In the genomic region with DNA sequence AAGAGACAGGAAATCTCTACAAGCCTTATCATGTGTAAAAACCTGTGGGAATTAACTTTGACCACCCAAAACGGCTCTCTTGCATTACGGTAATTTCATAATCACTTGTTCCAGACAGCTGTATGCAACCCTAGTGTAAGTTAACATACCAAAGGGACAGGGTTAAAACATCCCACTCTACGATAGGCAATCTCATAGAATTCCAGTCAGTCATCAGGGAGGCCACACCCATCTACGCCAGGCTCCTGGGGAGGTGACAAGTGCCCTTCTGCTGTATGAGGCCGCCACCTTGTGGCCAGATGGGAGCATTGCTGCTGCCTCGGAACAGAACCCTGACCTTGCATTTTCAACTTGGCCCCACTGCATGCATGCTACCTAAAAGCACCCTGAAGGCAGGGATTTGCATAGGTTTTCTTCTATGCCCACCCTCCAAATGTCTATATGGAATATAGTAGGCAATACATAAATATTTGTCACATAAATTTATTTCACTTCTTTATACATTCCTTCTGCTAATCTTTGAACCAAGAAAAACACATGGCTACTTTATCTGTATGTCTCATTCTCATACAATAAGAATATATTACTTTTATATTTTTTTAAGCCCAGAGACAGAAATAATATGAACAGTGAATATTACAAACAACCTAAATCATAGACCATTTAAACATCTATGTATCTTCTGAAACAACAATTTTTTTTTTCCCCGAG, we compare ENCODE assay signal across 1 cellular context.
TF ChIP-seq lines count a peak whose summit lies in the region.

No MANE protein-coding gene starts in this region.

TF ChIP-seq in HepG2, 621 proteins besides CTCF, POLR2A, EP300 and RAD21 (continued from another document and continues in another):
- TF ChIP-seq, protein P1, sequence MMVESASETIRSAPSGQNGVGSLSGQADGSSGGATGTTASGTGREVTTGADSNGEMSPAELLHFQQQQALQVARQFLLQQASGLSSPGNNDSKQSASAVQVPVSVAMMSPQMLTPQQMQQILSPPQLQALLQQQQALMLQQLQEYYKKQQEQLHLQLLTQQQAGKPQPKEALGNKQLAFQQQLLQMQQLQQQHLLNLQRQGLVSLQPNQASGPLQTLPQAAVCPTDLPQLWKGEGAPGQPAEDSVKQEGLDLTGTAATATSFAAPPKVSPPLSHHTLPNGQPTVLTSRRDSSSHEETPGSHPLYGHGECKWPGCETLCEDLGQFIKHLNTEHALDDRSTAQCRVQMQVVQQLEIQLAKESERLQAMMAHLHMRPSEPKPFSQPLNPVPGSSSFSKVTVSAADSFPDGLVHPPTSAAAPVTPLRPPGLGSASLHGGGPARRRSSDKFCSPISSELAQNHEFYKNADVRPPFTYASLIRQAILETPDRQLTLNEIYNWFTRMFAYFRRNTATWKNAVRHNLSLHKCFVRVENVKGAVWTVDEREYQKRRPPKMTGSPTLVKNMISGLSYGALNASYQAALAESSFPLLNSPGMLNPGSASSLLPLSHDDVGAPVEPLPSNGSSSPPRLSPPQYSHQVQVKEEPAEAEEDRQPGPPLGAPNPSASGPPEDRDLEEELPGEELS (CRISPR knock-in tag; IDR thresholded peaks at IDR 0.05): 0 out of 2 replicates have a peak, but pooled peaks have one; percentile 22
- TF ChIP-seq PTBP1 (IDR thresholded peaks at IDR 0.05; ENCODE audit: low read depth, low read length, poor library complexity, severe bottlenecking) (no peak), SUZ12 (IDR thresholded peaks at IDR 0.05; ENCODE audit: low read depth, low read length) (no peak), DMAP1 (CRISPR knock-in tag; IDR thresholded peaks at IDR 0.05) (peak; percentile 55; the same call in 1 of the 2 replicates), FOXP1 (IDR thresholded peaks at IDR 0.05) (no peak), FOXP1 (CRISPR knock-in tag; IDR thresholded peaks at IDR 0.05) (0 out of 2 replicates have a peak, but pooled peaks have one; percentile 7), SNAI1 (CRISPR knock-in tag; IDR thresholded peaks at IDR 0.05; ENCODE audit: borderline replicate concordance) (no peak), ZKSCAN1 (IDR thresholded peaks at IDR 0.05; ENCODE audit: low read length) (no peak), EED (CRISPR knock-in tag; IDR thresholded peaks at IDR 0.05) (no peak), STAG1 (CRISPR knock-in tag; IDR thresholded peaks at IDR 0.05) (peak; percentile 100), POGZ (CRISPR knock-in tag; IDR thresholded peaks at IDR 0.05) (no peak), ZNF790 (CRISPR knock-in tag; IDR thresholded peaks at IDR 0.05; ENCODE audit: borderline replicate concordance) (no peak), ZNF556 (CRISPR knock-in tag; IDR thresholded peaks at IDR 0.05; ENCODE audit: borderline replicate concordance) (no peak), KDM2A (CRISPR knock-in tag; IDR thresholded peaks at IDR 0.05; ENCODE audit: borderline replicate concordance, low read depth) (peak; percentile 84), SYNCRIP (IDR thresholded peaks at IDR 0.05; ENCODE audit: insufficient read depth, low read depth, low read length) (no peak), SP140L (CRISPR knock-in tag; IDR thresholded peaks at IDR 0.05; ENCODE audit: borderline replicate concordance) (no peak), ZNF614 (CRISPR knock-in tag; IDR thresholded peaks at IDR 0.05; ENCODE audit: borderline replicate concordance) (peak; percentile 44; the same call in 1 of the 2 replicates), ZNF792 (CRISPR knock-in tag; IDR thresholded peaks at IDR 0.05) (peak; percentile 57; the same call in 1 of the 2 replicates), CAMTA2 (CRISPR knock-in tag; IDR thresholded peaks at IDR 0.05; ENCODE audit: borderline replicate concordance) (no peak), RFXANK (CRISPR knock-in tag; IDR thresholded peaks at IDR 0.05) (no peak), GABPB1 (CRISPR knock-in tag; IDR thresholded peaks at IDR 0.05) (peak; percentile 27; the same call in 1 of the 2 replicates), TCF7L2 (IDR thresholded peaks at IDR 0.05; ENCODE audit: low read depth, low read length) (no peak), POLR2G (IDR thresholded peaks at IDR 0.05; ENCODE audit: low read depth, low read length) (no peak), ZNF564 (CRISPR knock-in tag; IDR thresholded peaks at IDR 0.05) (no peak), KMT2B (CRISPR knock-in tag; IDR thresholded peaks at IDR 0.05) (0 out of 2 replicates have a peak, but pooled peaks have one; percentile 24), ZEB1 (IDR thresholded peaks at IDR 0.05; ENCODE audit: insufficient replicate concordance, low read depth) (no peak), ZMYM4 (CRISPR knock-in tag; IDR thresholded peaks at IDR 0.05) (peak; percentile 70), ZNF550 (CRISPR knock-in tag; IDR thresholded peaks at IDR 0.05; ENCODE audit: borderline replicate concordance) (no peak), IRF2 (CRISPR knock-in tag; IDR thresholded peaks at IDR 0.05) (0 out of 2 replicates have a peak, but pooled peaks have one; percentile 39), MXI1 (IDR thresholded peaks at IDR 0.05; ENCODE audit: borderline replicate concordance, low read depth, low read length) (peak; percentile 65; the same call in 1 of the 3 replicates), ZFYVE20 (CRISPR knock-in tag; IDR thresholded peaks at IDR 0.05; ENCODE audit: borderline replicate concordance, low read depth) (no peak), FOXM1 (CRISPR knock-in tag; IDR thresholded peaks at IDR 0.05) (no peak), MIXL1 (CRISPR knock-in tag; IDR thresholded peaks at IDR 0.05) (peak; percentile 47; the same call in 1 of the 2 replicates)
- TF ChIP-seq, protein P2, sequence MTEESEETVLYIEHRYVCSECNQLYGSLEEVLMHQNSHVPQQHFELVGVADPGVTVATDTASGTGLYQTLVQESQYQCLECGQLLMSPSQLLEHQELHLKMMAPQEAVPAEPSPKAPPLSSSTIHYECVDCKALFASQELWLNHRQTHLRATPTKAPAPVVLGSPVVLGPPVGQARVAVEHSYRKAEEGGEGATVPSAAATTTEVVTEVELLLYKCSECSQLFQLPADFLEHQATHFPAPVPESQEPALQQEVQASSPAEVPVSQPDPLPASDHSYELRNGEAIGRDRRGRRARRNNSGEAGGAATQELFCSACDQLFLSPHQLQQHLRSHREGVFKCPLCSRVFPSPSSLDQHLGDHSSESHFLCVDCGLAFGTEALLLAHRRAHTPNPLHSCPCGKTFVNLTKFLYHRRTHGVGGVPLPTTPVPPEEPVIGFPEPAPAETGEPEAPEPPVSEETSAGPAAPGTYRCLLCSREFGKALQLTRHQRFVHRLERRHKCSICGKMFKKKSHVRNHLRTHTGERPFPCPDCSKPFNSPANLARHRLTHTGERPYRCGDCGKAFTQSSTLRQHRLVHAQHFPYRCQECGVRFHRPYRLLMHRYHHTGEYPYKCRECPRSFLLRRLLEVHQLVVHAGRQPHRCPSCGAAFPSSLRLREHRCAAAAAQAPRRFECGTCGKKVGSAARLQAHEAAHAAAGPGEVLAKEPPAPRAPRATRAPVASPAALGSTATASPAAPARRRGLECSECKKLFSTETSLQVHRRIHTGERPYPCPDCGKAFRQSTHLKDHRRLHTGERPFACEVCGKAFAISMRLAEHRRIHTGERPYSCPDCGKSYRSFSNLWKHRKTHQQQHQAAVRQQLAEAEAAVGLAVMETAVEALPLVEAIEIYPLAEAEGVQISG (CRISPR knock-in tag; IDR thresholded peaks at IDR 0.05): peak; percentile 44; the same call in 1 of the 2 replicates
- TF ChIP-seq, protein P3, sequence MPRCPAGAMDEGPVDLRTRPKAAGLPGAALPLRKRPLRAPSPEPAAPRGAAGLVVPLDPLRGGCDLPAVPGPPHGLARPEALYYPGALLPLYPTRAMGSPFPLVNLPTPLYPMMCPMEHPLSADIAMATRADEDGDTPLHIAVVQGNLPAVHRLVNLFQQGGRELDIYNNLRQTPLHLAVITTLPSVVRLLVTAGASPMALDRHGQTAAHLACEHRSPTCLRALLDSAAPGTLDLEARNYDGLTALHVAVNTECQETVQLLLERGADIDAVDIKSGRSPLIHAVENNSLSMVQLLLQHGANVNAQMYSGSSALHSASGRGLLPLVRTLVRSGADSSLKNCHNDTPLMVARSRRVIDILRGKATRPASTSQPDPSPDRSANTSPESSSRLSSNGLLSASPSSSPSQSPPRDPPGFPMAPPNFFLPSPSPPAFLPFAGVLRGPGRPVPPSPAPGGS (CRISPR knock-in tag; IDR thresholded peaks at IDR 0.05): no peak
- TF ChIP-seq, protein P4, sequence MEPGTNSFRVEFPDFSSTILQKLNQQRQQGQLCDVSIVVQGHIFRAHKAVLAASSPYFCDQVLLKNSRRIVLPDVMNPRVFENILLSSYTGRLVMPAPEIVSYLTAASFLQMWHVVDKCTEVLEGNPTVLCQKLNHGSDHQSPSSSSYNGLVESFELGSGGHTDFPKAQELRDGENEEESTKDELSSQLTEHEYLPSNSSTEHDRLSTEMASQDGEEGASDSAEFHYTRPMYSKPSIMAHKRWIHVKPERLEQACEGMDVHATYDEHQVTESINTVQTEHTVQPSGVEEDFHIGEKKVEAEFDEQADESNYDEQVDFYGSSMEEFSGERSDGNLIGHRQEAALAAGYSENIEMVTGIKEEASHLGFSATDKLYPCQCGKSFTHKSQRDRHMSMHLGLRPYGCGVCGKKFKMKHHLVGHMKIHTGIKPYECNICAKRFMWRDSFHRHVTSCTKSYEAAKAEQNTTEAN (CRISPR knock-in tag; conservative IDR thresholded peaks at IDR 0.05): 0 out of 2 replicates have a peak, but pooled peaks have one; percentile 21
- TF ChIP-seq, protein P5, sequence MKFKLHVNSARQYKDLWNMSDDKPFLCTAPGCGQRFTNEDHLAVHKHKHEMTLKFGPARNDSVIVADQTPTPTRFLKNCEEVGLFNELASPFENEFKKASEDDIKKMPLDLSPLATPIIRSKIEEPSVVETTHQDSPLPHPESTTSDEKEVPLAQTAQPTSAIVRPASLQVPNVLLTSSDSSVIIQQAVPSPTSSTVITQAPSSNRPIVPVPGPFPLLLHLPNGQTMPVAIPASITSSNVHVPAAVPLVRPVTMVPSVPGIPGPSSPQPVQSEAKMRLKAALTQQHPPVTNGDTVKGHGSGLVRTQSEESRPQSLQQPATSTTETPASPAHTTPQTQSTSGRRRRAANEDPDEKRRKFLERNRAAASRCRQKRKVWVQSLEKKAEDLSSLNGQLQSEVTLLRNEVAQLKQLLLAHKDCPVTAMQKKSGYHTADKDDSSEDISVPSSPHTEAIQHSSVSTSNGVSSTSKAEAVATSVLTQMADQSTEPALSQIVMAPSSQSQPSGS (CRISPR knock-in tag; IDR thresholded peaks at IDR 0.05): peak; percentile 70; the same call in 1 of the 2 replicates
- TF ChIP-seq, protein P6, sequence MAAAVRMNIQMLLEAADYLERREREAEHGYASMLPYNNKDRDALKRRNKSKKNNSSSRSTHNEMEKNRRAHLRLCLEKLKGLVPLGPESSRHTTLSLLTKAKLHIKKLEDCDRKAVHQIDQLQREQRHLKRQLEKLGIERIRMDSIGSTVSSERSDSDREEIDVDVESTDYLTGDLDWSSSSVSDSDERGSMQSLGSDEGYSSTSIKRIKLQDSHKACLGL (CRISPR knock-in tag; IDR thresholded peaks at IDR 0.05): no peak
- TF ChIP-seq, protein P7, sequence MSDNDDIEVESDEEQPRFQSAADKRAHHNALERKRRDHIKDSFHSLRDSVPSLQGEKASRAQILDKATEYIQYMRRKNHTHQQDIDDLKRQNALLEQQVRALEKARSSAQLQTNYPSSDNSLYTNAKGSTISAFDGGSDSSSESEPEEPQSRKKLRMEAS (IDR thresholded peaks at IDR 0.05): peak; percentile 20; the same call in 1 of the 2 replicates
- TF ChIP-seq, protein P8, sequence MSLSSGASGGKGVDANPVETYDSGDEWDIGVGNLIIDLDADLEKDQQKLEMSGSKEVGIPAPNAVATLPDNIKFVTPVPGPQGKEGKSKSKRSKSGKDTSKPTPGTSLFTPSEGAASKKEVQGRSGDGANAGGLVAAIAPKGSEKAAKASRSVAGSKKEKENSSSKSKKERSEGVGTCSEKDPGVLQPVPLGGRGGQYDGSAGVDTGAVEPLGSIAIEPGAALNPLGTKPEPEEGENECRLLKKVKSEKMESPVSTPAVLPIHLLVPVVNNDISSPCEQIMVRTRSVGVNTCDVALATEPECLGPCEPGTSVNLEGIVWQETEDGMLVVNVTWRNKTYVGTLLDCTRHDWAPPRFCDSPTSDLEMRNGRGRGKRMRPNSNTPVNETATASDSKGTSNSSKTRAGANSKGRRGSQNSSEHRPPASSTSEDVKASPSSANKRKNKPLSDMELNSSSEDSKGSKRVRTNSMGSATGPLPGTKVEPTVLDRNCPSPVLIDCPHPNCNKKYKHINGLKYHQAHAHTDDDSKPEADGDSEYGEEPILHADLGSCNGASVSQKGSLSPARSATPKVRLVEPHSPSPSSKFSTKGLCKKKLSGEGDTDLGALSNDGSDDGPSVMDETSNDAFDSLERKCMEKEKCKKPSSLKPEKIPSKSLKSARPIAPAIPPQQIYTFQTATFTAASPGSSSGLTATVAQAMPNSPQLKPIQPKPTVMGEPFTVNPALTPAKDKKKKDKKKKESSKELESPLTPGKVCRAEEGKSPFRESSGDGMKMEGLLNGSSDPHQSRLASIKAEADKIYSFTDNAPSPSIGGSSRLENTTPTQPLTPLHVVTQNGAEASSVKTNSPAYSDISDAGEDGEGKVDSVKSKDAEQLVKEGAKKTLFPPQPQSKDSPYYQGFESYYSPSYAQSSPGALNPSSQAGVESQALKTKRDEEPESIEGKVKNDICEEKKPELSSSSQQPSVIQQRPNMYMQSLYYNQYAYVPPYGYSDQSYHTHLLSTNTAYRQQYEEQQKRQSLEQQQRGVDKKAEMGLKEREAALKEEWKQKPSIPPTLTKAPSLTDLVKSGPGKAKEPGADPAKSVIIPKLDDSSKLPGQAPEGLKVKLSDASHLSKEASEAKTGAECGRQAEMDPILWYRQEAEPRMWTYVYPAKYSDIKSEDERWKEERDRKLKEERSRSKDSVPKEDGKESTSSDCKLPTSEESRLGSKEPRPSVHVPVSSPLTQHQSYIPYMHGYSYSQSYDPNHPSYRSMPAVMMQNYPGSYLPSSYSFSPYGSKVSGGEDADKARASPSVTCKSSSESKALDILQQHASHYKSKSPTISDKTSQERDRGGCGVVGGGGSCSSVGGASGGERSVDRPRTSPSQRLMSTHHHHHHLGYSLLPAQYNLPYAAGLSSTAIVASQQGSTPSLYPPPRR (CRISPR knock-in tag; IDR thresholded peaks at IDR 0.05; ENCODE audit: borderline replicate concordance): no peak; the same call in 1 of the 2 replicates
- TF ChIP-seq, protein P9, sequence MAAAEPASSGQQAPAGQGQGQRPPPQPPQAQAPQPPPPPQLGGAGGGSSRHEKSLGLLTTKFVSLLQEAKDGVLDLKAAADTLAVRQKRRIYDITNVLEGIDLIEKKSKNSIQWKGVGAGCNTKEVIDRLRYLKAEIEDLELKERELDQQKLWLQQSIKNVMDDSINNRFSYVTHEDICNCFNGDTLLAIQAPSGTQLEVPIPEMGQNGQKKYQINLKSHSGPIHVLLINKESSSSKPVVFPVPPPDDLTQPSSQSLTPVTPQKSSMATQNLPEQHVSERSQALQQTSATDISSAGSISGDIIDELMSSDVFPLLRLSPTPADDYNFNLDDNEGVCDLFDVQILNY (CRISPR knock-in tag; conservative IDR thresholded peaks at IDR 0.05): no peak
- TF ChIP-seq, protein P10, sequence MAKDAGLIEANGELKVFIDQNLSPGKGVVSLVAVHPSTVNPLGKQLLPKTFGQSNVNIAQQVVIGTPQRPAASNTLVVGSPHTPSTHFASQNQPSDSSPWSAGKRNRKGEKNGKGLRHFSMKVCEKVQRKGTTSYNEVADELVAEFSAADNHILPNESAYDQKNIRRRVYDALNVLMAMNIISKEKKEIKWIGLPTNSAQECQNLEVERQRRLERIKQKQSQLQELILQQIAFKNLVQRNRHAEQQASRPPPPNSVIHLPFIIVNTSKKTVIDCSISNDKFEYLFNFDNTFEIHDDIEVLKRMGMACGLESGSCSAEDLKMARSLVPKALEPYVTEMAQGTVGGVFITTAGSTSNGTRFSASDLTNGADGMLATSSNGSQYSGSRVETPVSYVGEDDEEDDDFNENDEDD (CRISPR knock-in tag; IDR thresholded peaks at IDR 0.05; ENCODE audit: borderline replicate concordance): no peak
- TF ChIP-seq, protein P11, sequence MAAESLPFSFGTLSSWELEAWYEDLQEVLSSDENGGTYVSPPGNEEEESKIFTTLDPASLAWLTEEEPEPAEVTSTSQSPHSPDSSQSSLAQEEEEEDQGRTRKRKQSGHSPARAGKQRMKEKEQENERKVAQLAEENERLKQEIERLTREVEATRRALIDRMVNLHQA (CRISPR knock-in tag; IDR thresholded peaks at IDR 0.05): no peak
